1 cellular context compared by ENCODE assay signal in the genomic region with DNA sequence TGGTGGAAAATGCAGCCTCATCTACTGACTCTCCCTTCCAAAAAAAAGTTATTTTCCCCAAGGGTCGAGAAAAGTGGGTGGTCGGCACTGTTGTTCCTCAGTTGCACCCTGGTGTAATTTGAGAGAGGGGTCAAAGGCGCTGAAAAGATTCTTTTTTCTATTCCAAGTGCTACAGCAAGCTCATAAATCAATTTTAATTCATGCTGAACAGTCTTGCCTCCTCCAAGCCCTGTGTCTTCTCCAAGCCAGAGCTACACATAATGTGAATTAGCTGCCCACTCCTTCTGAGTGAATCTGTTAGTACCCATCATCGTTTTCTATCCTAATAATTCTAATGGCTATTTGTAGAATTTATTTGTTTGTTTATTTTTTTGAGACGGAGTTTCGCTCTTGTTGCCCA.
TF ChIP-seq lines count a peak whose summit lies in the region.

No MANE protein-coding gene starts in this region.

TF ChIP-seq in GM23338, 12 proteins besides CTCF, POLR2A, EP300 and RAD21 (continued from another document):
- TF ChIP-seq ZNF462 (CRISPR knock-in tag; IDR thresholded peaks at IDR 0.05): no peak
- no peak for TF ChIP-seq STAT1 (IDR thresholded peaks at IDR 0.05; ENCODE audit: unreplicated experiment)
- TF ChIP-seq ZNF114 (CRISPR knock-in tag; IDR thresholded peaks at IDR 0.05): no peak
- no peak for TF ChIP-seq JUNB (IDR thresholded peaks at IDR 0.05; ENCODE audit: unreplicated experiment)
